Comparison of ENCODE assay signal across 1 cellular context in genomic region chr12:13181375-13182070, GRCh38.
TF ChIP-seq lines count a peak whose summit lies in the region.

No MANE protein-coding gene starts in this region.

TF ChIP-seq in H1, 55 proteins besides CTCF, POLR2A, EP300 and RAD21:
- no peak for TF ChIP-seq CTBP2 (IDR thresholded peaks at IDR 0.05; ENCODE audit: borderline replicate concordance, insufficient read depth, insufficient read length, low read length)
- no peak for TF ChIP-seq KDM5A (IDR thresholded peaks at IDR 0.05; ENCODE audit: low read length)
- no peak for TF ChIP-seq ZNF274 (IDR thresholded peaks at IDR 0.05; ENCODE audit: borderline replicate concordance, extremely low read depth, low read length)
- TF ChIP-seq SP1 (IDR thresholded peaks at IDR 0.05; ENCODE audit: low read depth, low read length) = no peak
- TF ChIP-seq CEBPB (IDR thresholded peaks at IDR 0.05; ENCODE audit: low read depth, low read length) = no peak
- no peak for TF ChIP-seq BCL11A (IDR thresholded peaks at IDR 0.05; ENCODE audit: low read depth in 2 of 2, low read length in 2 of 2)
- no peak for TF ChIP-seq GTF2F1 (IDR thresholded peaks at IDR 0.05; ENCODE audit: borderline replicate concordance, low read depth, low read length)
- no peak for TF ChIP-seq PHF8 (conservative IDR thresholded peaks at IDR 0.05; ENCODE audit: low read depth, low read length)
- TF ChIP-seq TCF12 (IDR thresholded peaks at IDR 0.05; ENCODE audit: low read depth, low read length) = no peak
- TF ChIP-seq NRF1 (IDR thresholded peaks at IDR 0.05; ENCODE audit: low read depth, low read length) = no peak
- no peak for TF ChIP-seq HDAC2 (IDR thresholded peaks at IDR 0.05; ENCODE audit: borderline replicate concordance in 1 of 2, low read depth in 2 of 2, low read length in 2 of 2)
- TF ChIP-seq CHD1 (IDR thresholded peaks at IDR 0.05; ENCODE audit: low read depth, low read length) = no peak
- TF ChIP-seq ASH2L (IDR thresholded peaks at IDR 0.05; ENCODE audit: low read length) = no peak
- TF ChIP-seq SIN3A (conservative IDR thresholded peaks at IDR 0.05 in 1 of 2, IDR thresholded peaks at IDR 0.05 in 1 of 2; ENCODE audit: low read depth in 1 of 2, low read length in 2 of 2) = no peak
- TF ChIP-seq RNF2 (IDR thresholded peaks at IDR 0.05; ENCODE audit: borderline replicate concordance, low read depth, low read length, missing control alignments, poor library complexity, severe bottlenecking) = no peak
TF ChIP-seq in H1: peak in this region for 0.
